25 cellular contexts compared by ENCODE assay signal in the genomic region with DNA sequence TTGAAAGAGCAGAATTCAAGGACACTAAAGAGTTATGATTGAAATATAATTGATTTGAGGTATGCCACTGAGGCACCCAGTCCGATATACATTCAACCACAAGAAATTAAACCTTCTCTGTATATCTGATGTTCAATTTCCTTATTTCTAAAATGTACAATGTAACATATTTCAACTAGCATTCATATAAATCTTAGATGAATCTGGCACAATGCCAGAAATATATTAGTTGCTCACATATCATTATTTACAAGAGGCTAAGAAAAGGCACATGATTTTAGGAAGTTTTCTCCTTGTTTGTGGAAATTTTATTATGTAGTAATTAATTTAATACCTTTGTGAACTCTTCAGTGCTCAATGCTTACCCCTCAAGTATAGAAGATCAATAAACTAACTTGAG.
DNase-seq lines count a peak whose midpoint lies in the region; ATAC-seq, FAIRE-seq and TF ChIP-seq lines count a peak whose summit lies in the region.
"Had no signal": no experiment of that assay in that cellular context is flagged by ENCODE, and none has a peak within 500 bp of the region (broad histone marks: within the 10 kb centered on the region; RNA-seq: fewer than 3 reads in every experiment).

No MANE protein-coding gene starts in this region.

- H3K79me1 ChIP-seq in neuronal stem cell (ENCODE audit: low read depth, low read length): no peaks in the 10 kb centered on the region

- CTCF ChIA-PET in K562 (lab: Yijun Ruan, JAX; ENCODE audit: low intra/inter-chr PET ratio) (no interaction called here), endothelial cell of umbilical vein (lab: Charles Lee) (interaction anchor here (1.0 kb wide), 1 partner anchor 12 kb away, joined by 3 read pairs; no protein-coding TSS in a partner anchor)

- H2BK5ac ChIP-seq in neuronal stem cell (ENCODE audit: low read length): no peak overlapping the region

- no peak overlapping the region for H3K9ac ChIP-seq in GM23248
- no peak overlapping the region for H3K9ac ChIP-seq in K562 (ENCODE audit: insufficient read depth in 1 of 2, low read depth in 2 of 2, low read length in 2 of 2)
- H3K9ac ChIP-seq in endothelial cell of umbilical vein (replicated peaks; ENCODE audit: extremely low read depth, insufficient read depth, low read length): no peak overlapping the region
- no peak overlapping the region for H3K9ac ChIP-seq in neuronal stem cell (ENCODE audit: low read depth, low read length, poor library complexity)
- H3K9ac ChIP-seq: BLaER1 had no signal

- TF ChIP-seq POLR2A in K562 (conservative IDR thresholded peaks at IDR 0.05): no peak
- no peak for TF ChIP-seq POLR2A in endothelial cell of umbilical vein (IDR thresholded peaks at IDR 0.05; ENCODE audit: low read depth, low read length)

- 15 to 19% methylated on average over 1 of the region's 1 CpG for WGBS in GM23248 (ENCODE audit: low coverage in 1 of 2, low lambda C conversion rate in 2 of 2, missing lambda C conversion rate in 2 of 2), 2 experiments
- 0% methylated on average over 1 of the region's 1 CpG for WGBS in K562 (ENCODE audit: insufficient coverage, low coverage, missing lambda C conversion rate)
- no CpG with 5 or more reads among the region's 1 CpG for WGBS in neuronal stem cell (ENCODE audit: extremely low coverage in 2 of 2, insufficient read length in 2 of 2, insufficient replicate concordance in 1 of 2), 2 donors

- no peak overlapping the region for H2BK15ac ChIP-seq in neuronal stem cell (ENCODE audit: low read length)

- dilution Hi-C loops in endothelial cell of umbilical vein (cut with MboI; ENCODE audit: extremely low pct_ligation_motif_present, low sequenced_read_pairs): no loop called here

- H3K9me2 ChIP-seq in GM23248 (ENCODE audit: insufficient read depth): no peaks in the 10 kb centered on the region

- no peak overlapping the region for H2AK5ac ChIP-seq in neuronal stem cell (ENCODE audit: low read depth, low read length)

- POLR2A ChIA-PET in K562 (lab: Yijun Ruan, JAX) (no interaction called here), endothelial cell of umbilical vein (lab: Charles Lee) (no interaction called here)

- H3K27me3 ChIP-seq in GM23248 (replicated peaks; ENCODE audit: insufficient read depth) (no peaks in the 10 kb centered on the region), K562 (ENCODE audit: control insufficient read depth in 2 of 2, insufficient read depth in 2 of 2, low read length in 2 of 2) (no peaks in the 10 kb centered on the region), endothelial cell of umbilical vein (ENCODE audit: control insufficient read depth in 2 of 2, insufficient read depth in 2 of 2, low read length in 2 of 2) (no peaks in the 10 kb centered on the region), neuronal stem cell (ENCODE audit: control insufficient read depth in 3 of 3, insufficient read depth in 3 of 3, low read depth in 1 of 3, low read length in 3 of 3) (no peaks in the 10 kb centered on the region)
- H3K27me3 ChIP-seq: BE2C, BLaER1 had no signal

- in situ Hi-C loops in GM23248 (cut with MboI): no loop called here
- in situ Hi-C loops in K562 (cut with MboI): no loop called here

- H3K9me3 ChIP-seq in GM23248 (ENCODE audit: low read depth) (no peaks in the 10 kb centered on the region), K562 (replicated peaks; ENCODE audit: control insufficient read depth, insufficient read depth, low read depth, low read length) (no peaks in the 10 kb centered on the region), endothelial cell of umbilical vein (replicated peaks; ENCODE audit: control insufficient read depth, insufficient read depth, low read length) (no peaks in the 10 kb centered on the region), neuronal stem cell (replicated peaks in 1 of 2; ENCODE audit: control insufficient read depth in 2 of 2, insufficient read depth in 1 of 2, low read depth in 1 of 2, low read length in 2 of 2) (no peaks in the 10 kb centered on the region)
- H3K9me3 ChIP-seq: BE2C, BLaER1, Caco-2 had no signal

- TF ChIP-seq CTCF in K562 (IDR thresholded peaks at IDR 0.05 in 2 of 3, conservative IDR thresholded peaks at IDR 0.05 in 1 of 3; ENCODE audit: insufficient read depth in 2 of 3, low read depth in 1 of 3, low read length in 3 of 3): no peak
- no peak for TF ChIP-seq CTCF in endothelial cell of umbilical vein (IDR thresholded peaks at IDR 0.05; ENCODE audit: extremely low read depth in 1 of 2, insufficient read depth in 1 of 2, low read depth in 1 of 2, low read length in 2 of 2)

- H3F3A ChIP-seq in GM23248 (ENCODE audit: insufficient read depth): no peaks in the 10 kb centered on the region

- TF ChIP-seq EP300 in Ishikawa (IDR thresholded peaks at IDR 0.05; ENCODE audit: borderline replicate concordance): no peak
- TF ChIP-seq EP300 in K562 (IDR thresholded peaks at IDR 0.05; ENCODE audit: low read length): no peak

- H4K20me1 ChIP-seq in GM23248 (ENCODE audit: insufficient read depth): no peaks in the 10 kb centered on the region
- H4K20me1 ChIP-seq in K562 (replicated peaks; ENCODE audit: control insufficient read depth, insufficient read depth, low read length): no peaks in the 10 kb centered on the region
- H4K20me1 ChIP-seq in endothelial cell of umbilical vein (replicated peaks; ENCODE audit: control insufficient read depth, extremely low read depth, insufficient read depth, low read length): no peaks in the 10 kb centered on the region
- H4K20me1 ChIP-seq: BLaER1 had no signal

- no peak overlapping the region for H4K91ac ChIP-seq in neuronal stem cell (ENCODE audit: low read depth, low read length, poor library complexity)

- ATAC-seq in K562: no peak
- ATAC-seq in HG03139 (IDR thresholded peaks at IDR 0.05; ENCODE audit: unreplicated experiment): no peak
- no peak for ATAC-seq in GM19395 (IDR thresholded peaks at IDR 0.05; ENCODE audit: unreplicated experiment)

- H3K79me2 ChIP-seq in GM23248 (ENCODE audit: insufficient read depth): no peaks in the 10 kb centered on the region
- no peaks in the 10 kb centered on the region for H3K79me2 ChIP-seq in K562 (ENCODE audit: control insufficient read depth, insufficient read depth, low read length)
- H3K79me2 ChIP-seq in endothelial cell of umbilical vein (ENCODE audit: control insufficient read depth, insufficient read depth, low read length): no peaks in the 10 kb centered on the region

- no peak overlapping the region for H2AFZ ChIP-seq in GM23248
- H2AFZ ChIP-seq in K562 (ENCODE audit: low read depth, low read length): no peak overlapping the region
- H2AFZ ChIP-seq in endothelial cell of umbilical vein (ENCODE audit: low read depth, low read length): no peak overlapping the region
- no peak overlapping the region for H2AFZ ChIP-seq in neuronal stem cell (ENCODE audit: low read length)

- H3K4ac ChIP-seq in neuronal stem cell (ENCODE audit: low read length): no peak overlapping the region

- H3K4me1 ChIP-seq in GM23248 (ENCODE audit: insufficient read depth) (no peaks in the 10 kb centered on the region), K562 (replicated peaks in 1 of 2; ENCODE audit: control insufficient read depth in 2 of 2, insufficient read depth in 2 of 2, low read length in 2 of 2) (no peaks in the 10 kb centered on the region), endothelial cell of umbilical vein (ENCODE audit: control insufficient read depth, extremely low read depth, insufficient read depth, low read length) (peaks cover 9% of the 10 kb centered on the region), neuronal stem cell (ENCODE audit: control insufficient read depth in 2 of 2, insufficient read depth in 1 of 2, low read depth in 1 of 2, low read length in 2 of 2) (no peaks in the 10 kb centered on the region)
- H3K4me1 ChIP-seq: BE2C, BLaER1, Caco-2 had no signal

- DNase-seq in GM23248 (peak; percentile 1), K562 (ENCODE audit: extremely low read depth in 1 of 4, low spot score in 3 of 4) (no peak), endothelial cell of umbilical vein (ENCODE audit: low read depth, low spot score) (peak; percentile 26), NCI-H187 (lab: John Stamatoyannopoulos, UW) (no peak), neuronal stem cell (ENCODE audit: low spot score) (no peak)
- DNase-seq: 8988T; ACHN; BE2C; C1 segment of cervical spinal cord; Caco-2; Calu3; CD4-positive, alpha-beta memory T cell; CD4-positive, CD25-positive, alpha-beta regulatory T cell; CD8-positive, alpha-beta memory T cell; DMS79 treated with DMSO at 0.1 percent for 48 hours; GF-D8 had no signal

- H3K4me2 ChIP-seq in GM23248 (ENCODE audit: unreplicated experiment) (no peak overlapping the region), K562 (ENCODE audit: insufficient read depth, low read length) (no peak overlapping the region), endothelial cell of umbilical vein (ENCODE audit: insufficient read depth, low read length) (no peak overlapping the region), neuronal stem cell (ENCODE audit: insufficient read depth, low read length, poor library complexity, severe bottlenecking) (no peak overlapping the region)
- H3K4me2 ChIP-seq: BLaER1 had no signal

- no peaks in the 10 kb centered on the region for H3K36me3 ChIP-seq in GM23248 (ENCODE audit: low read depth)
- H3K36me3 ChIP-seq in K562 (ENCODE audit: control insufficient read depth, insufficient read depth, low read length): no peaks in the 10 kb centered on the region
- H3K36me3 ChIP-seq in endothelial cell of umbilical vein (ENCODE audit: control insufficient read depth in 2 of 2, extremely low read depth in 1 of 2, insufficient read depth in 2 of 2, low read length in 2 of 2): no peaks in the 10 kb centered on the region
- H3K36me3 ChIP-seq in neuronal stem cell (replicated peaks in 1 of 2; ENCODE audit: control insufficient read depth in 2 of 2, insufficient read depth in 2 of 2, low read length in 2 of 2): no peaks in the 10 kb centered on the region
- H3K36me3 ChIP-seq: BE2C, BLaER1 had no signal

- H3K9me1 ChIP-seq in K562 (ENCODE audit: control insufficient read depth, insufficient read depth, low read length): no peaks in the 10 kb centered on the region
- no peaks in the 10 kb centered on the region for H3K9me1 ChIP-seq in endothelial cell of umbilical vein (replicated peaks; ENCODE audit: control insufficient read depth, extremely low read depth, insufficient read depth, low read length)

- H4K8ac ChIP-seq in neuronal stem cell (ENCODE audit: low read depth, low read length): no peak overlapping the region

- H3K14ac ChIP-seq in neuronal stem cell (ENCODE audit: low read length): no peak overlapping the region

- intact Hi-C loops in K562 (cut with micrococcal nuclease): no loop called here
- intact Hi-C loops in endothelial cell of umbilical vein (cut with micrococcal nuclease): no loop called here

- no peak overlapping the region for H3K23ac ChIP-seq in neuronal stem cell (ENCODE audit: low read depth, low read length, poor library complexity)

- H2BK12ac ChIP-seq in neuronal stem cell (ENCODE audit: low read length): no peak overlapping the region

- TF ChIP-seq RAD21 in Ishikawa (IDR thresholded peaks at IDR 0.05; ENCODE audit: low read depth) (no peak), K562 (CRISPR knock-in tag; conservative IDR thresholded peaks at IDR 0.05 in 1 of 2, IDR thresholded peaks at IDR 0.05 in 1 of 2) (no peak)

- H3K27ac ChIP-seq in GM23248 (no peak overlapping the region), K562 (ENCODE audit: extremely low read depth, low read depth, low read length) (no peak overlapping the region), endothelial cell of umbilical vein (ENCODE audit: insufficient read depth, low read depth, low read length) (no peak overlapping the region), neuronal stem cell (replicated peaks; ENCODE audit: low read length) (no peak overlapping the region)
- H3K27ac ChIP-seq: BLaER1 had no signal

- no peak overlapping the region for H2BK120ac ChIP-seq in neuronal stem cell (ENCODE audit: low read depth, low read length)

- H3K4me3 ChIP-seq in GM23248 (no peak overlapping the region), K562 (no peak overlapping the region), endothelial cell of umbilical vein (replicated peaks in 1 of 3; ENCODE audit: insufficient read depth in 1 of 3, low read depth in 1 of 3, low read length in 3 of 3) (no peak overlapping the region), neuronal stem cell (ENCODE audit: low read length in 2 of 2) (no peak overlapping the region)
- H3K4me3 ChIP-seq: BLaER1 had no signal

- H3K18ac ChIP-seq in neuronal stem cell (ENCODE audit: low read length): no peak overlapping the region

- BruUV-seq in K562 (replicated peaks; lab: Mats Ljungman, UMichigan) (no TSS peak), endothelial cell of umbilical vein (replicated peaks; lab: Mats Ljungman, UMichigan) (no TSS peak)

- no peak for FAIRE-seq in K562 (lab: Jason Lieb, UNC)
- FAIRE-seq in endothelial cell of umbilical vein (lab: Jason Lieb, UNC): no peak
- FAIRE-seq: A204.1, D721Med, G401.6, GM12891, GM19239 had no signal

Comparison
In these comparisons a context has a peak if more than half of its experiments do, and no peak if none do; other contexts are left out.
1. DNase-seq: peak in GM23248 (single experiment) and endothelial cell of umbilical vein (single experiment); none in K562 (0 of 4), NCI-H187 (0 of 2) and neuronal stem cell (single experiment).